Comparison of ENCODE assay signal across 8 cellular contexts in the genomic region with DNA sequence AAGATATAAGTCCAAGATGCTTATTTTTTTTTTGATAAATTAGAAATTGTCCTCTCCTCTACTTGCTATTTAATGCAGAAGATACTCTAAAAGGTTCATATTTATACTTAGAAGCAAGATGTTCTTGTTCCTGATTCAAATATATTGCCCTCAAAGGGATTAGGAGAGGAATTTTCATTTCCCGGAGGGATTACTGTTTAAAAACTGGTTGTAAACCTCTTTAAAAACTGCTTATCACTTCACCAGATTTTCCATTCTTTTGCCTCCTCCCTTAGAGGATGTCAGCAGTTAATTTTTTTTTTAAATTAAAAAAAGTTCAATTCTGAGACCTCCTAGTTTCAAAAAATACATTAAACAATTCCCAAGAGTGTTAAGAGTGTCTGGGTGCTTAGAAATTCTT. TPM values are rescaled to one million over a fixed set of nuclear protein-coding genes. Genes with fewer than 3 reads are reported as not detected.
DNase-seq lines count a peak whose midpoint lies in the region; ATAC-seq and TF ChIP-seq lines count a peak whose summit lies in the region.

No MANE protein-coding gene starts in this region.

- H3K4me1 ChIP-seq in CD4-positive, alpha-beta memory T cell (ENCODE audit: insufficient read depth, low read length), result peaks cover 73% of the 10 kb centered on the region
- H3K4me1 ChIP-seq in endodermal cell (ENCODE audit: control insufficient read depth, insufficient read depth, low read length), result no peaks in the 10 kb centered on the region
- H3K4me1 ChIP-seq in ovary (ENCODE audit: insufficient read depth), result peaks cover 16% of the 10 kb centered on the region

- no peaks in the 10 kb centered on the region for H3K27me3 Mint-ChIP-seq in CD4-positive, alpha-beta memory T cell
- no peaks in the 10 kb centered on the region for H3K27me3 Mint-ChIP-seq in endodermal cell (ENCODE audit: insufficient read depth)

- ATAC-seq in HG03442 (IDR thresholded peaks at IDR 0.05; ENCODE audit: unreplicated experiment), result no peak

- H3K27ac ChIP-seq in CD4-positive, alpha-beta memory T cell (ENCODE audit: low read depth, low read length), result no peak overlapping the region
- H3K27ac ChIP-seq in endodermal cell (ENCODE audit: low read depth, low read length), result no peak overlapping the region
- H3K27ac ChIP-seq in ovary, result no peak overlapping the region

- H3K9ac ChIP-seq in endodermal cell (ENCODE audit: extremely low read depth, low read length, poor library complexity, severe bottlenecking), result no peak overlapping the region

- no peaks in the 10 kb centered on the region for H3K9me3 ChIP-seq in CD4-positive, alpha-beta memory T cell (ENCODE audit: control insufficient read depth in 1 of 2, low read length in 2 of 2)
- H3K9me3 ChIP-seq in MG63, result no peaks in the 10 kb centered on the region
- no peaks in the 10 kb centered on the region for H3K9me3 ChIP-seq in endodermal cell (ENCODE audit: control insufficient read depth, low read length)
- H3K9me3 ChIP-seq in ovary, result no peaks in the 10 kb centered on the region

- peak overlapping the region in 1 of 2 donors; percentile 73 for H3K4me3 ChIP-seq in CD4-positive, alpha-beta memory T cell (ENCODE audit: low read length in 2 of 2)
- peak overlapping the region; percentile 60; the same call in 1 of the 2 replicates for H3K4me3 ChIP-seq in MG63
- peak overlapping the region; percentile 88 for H3K4me3 ChIP-seq in endodermal cell (ENCODE audit: low read length)
- H3K4me3 ChIP-seq in ovary, result peak overlapping the region; percentile 80

- peaks cover 9 to 32% of the 10 kb centered on the region in 2 donors for H3K36me3 Mint-ChIP-seq in CD4-positive, alpha-beta memory T cell
- H3K36me3 Mint-ChIP-seq in endodermal cell (ENCODE audit: low read depth), result peaks cover 6% of the 10 kb centered on the region

- TF ChIP-seq CTCF in endodermal cell (conservative IDR thresholded peaks at IDR 0.05) (no peak), ovary (IDR thresholded peaks at IDR 0.05) (no peak)

- no peaks in the 10 kb centered on the region for H3K9me3 Mint-ChIP-seq in CD4-positive, alpha-beta memory T cell
- no peaks in the 10 kb centered on the region for H3K9me3 Mint-ChIP-seq in endodermal cell

- TF ChIP-seq EP300 in ovary (IDR thresholded peaks at IDR 0.05), result no peak

- no peaks in the 10 kb centered on the region for H3K36me3 ChIP-seq in CD4-positive, alpha-beta memory T cell (ENCODE audit: insufficient read depth, low read length)
- peaks cover 3% of the 10 kb centered on the region; the same call in 1 of the 2 replicates for H3K36me3 ChIP-seq in MG63
- no peaks in the 10 kb centered on the region for H3K36me3 ChIP-seq in endodermal cell (ENCODE audit: control insufficient read depth, insufficient read depth, low read length)
- H3K36me3 ChIP-seq in ovary, result no peaks in the 10 kb centered on the region

- no peak for DNase-seq in CD4-positive, alpha-beta memory T cell
- DNase-seq in MG63 (no peak), endodermal cell (no peak), ovary (no peak), midbrain (lab: John Stamatoyannopoulos, UW) (no peak), DMS153 treated with DMSO at 0.1 percent for 48 hours (lab: John Stamatoyannopoulos, UW; ENCODE audit: unreplicated experiment) (no peak)
- no peak for DNase-seq in activated CD4-positive, CD25-positive, alpha-beta regulatory T cell (lab: John Stamatoyannopoulos, UW)

- intact Hi-C loops in CD4-positive, alpha-beta memory T cell (cut with micrococcal nuclease), result no loop called here
- intact Hi-C loops in ovary (cut with DNase I), result loop anchor here in 2 of 4 donors (10.0 kb wide), 2 partner anchors 49 to 131 kb away; a partner anchor contains a TSS

- H3K27me3 ChIP-seq in CD4-positive, alpha-beta memory T cell (ENCODE audit: insufficient read depth, low read length), result no peaks in the 10 kb centered on the region
- H3K27me3 ChIP-seq in MG63 (no peaks in the 10 kb centered on the region), endodermal cell (ENCODE audit: control insufficient read depth, insufficient read depth, low read length, poor library complexity, severe bottlenecking) (no peaks in the 10 kb centered on the region), ovary (no peaks in the 10 kb centered on the region)

- H3K4me3 Mint-ChIP-seq in CD4-positive, alpha-beta memory T cell, result peak overlapping the region; percentile 78 to 97 (median 89)
- H3K4me3 Mint-ChIP-seq in endodermal cell, result peak overlapping the region; percentile 72

- CTCF ChIA-PET in CD4-positive, alpha-beta memory T cell (lab: Charles Lee; ENCODE audit: partially characterized antibody), result interaction anchor here (0.7 to 3.5 kb wide), 4 partner anchors 9 to 131 kb away, joined by 3 to 12 read pairs (median 7); a partner anchor contains a TSS

- WGBS in endodermal cell (ENCODE audit: insufficient coverage in 1 of 2, insufficient read length in 1 of 2), 2 experiments, result 100% methylated on average over 1 of the region's 1 CpG; no CpG with 5 or more reads in 1 of the 2 experiments
- 10 to 17% (median 10%) methylated on average over 1 of the region's 1 CpG for WGBS in ovary, 3 donors

- POLR2A ChIA-PET in CD4-positive, alpha-beta memory T cell (lab: Charles Lee; ENCODE audit: partially characterized antibody), result interaction anchor here (1.0 to 1.4 kb wide), 2 partner anchors 14 to 131 kb away, joined by 3 to 6 read pairs; a partner anchor contains a TSS

- TF ChIP-seq POLR2A in ovary (IDR thresholded peaks at IDR 0.05), result no peak

- H3K27ac Mint-ChIP-seq in CD4-positive, alpha-beta memory T cell, result peak overlapping the region; percentile 79 to 96 (median 85)
- H3K27ac Mint-ChIP-seq in endodermal cell, result no peak overlapping the region

- peaks cover 44 to 70% (median 58%) of the 10 kb centered on the region in 4 donors for H3K4me1 Mint-ChIP-seq in CD4-positive, alpha-beta memory T cell
- peaks cover 26% of the 10 kb centered on the region for H3K4me1 Mint-ChIP-seq in endodermal cell

RNA-seq across cellular contexts. Expression of a gene that starts 2.8 kb away (rescaled TPM):
- 10 to 100 TPM; 22.4 to 23.5 TPM for total RNA-seq in CD4-positive, alpha-beta memory T cell
- 1 to 10 TPM; 2.7 to 8.1 TPM for polyA plus RNA-seq in CD4-positive, alpha-beta memory T cell
- total RNA-seq in MG63 (2014; rRNA removed; shearing (Covaris generic); ENCODE audit: low replicate concordance), result 5.0 and 19.1 TPM in 2 replicates
- 10 to 100 TPM; 12.8 to 14.1 TPM for total RNA-seq in endodermal cell
- polyA plus RNA-seq in endodermal cell (2013, experiment 1 of 2), result 9.3 TPM
- 8.9 TPM for polyA plus RNA-seq in endodermal cell (2013, experiment 2 of 2)
- 10 to 100 TPM in 6 of 7 donors, 1 to 10 TPM in 1; 9.7 to 17.7 (median 12.3) TPM for total RNA-seq in ovary
- polyA plus RNA-seq in ovary, result 10 to 100 TPM in 1 of 2 donors, 1 to 10 TPM in 1; 5.3 to 13.5 TPM
